In genomic region chr2:187826023-187826422, GRCh38 we compare ENCODE assay signal across 18 cellular contexts.
DNase-seq lines count a peak whose midpoint lies in the region; ATAC-seq, FAIRE-seq and TF ChIP-seq lines count a peak whose summit lies in the region.
"Had no signal": no experiment of that assay in that cellular context is flagged by ENCODE, and none has a peak within 500 bp of the region (broad histone marks: within the 10 kb centered on the region; RNA-seq: fewer than 3 reads in every experiment).

No MANE protein-coding gene starts in this region.

- FAIRE-seq in A549 (lab: Jason Lieb, UNC) = no peak
- FAIRE-seq: GM12891 had no signal

- no peak for TF ChIP-seq POLR2A in A549 (IDR thresholded peaks at IDR 0.05; ENCODE audit: low read length)
- TF ChIP-seq POLR2A in transverse colon (IDR thresholded peaks at IDR 0.05) = no peak

- TF ChIP-seq EP300 in A549 (IDR thresholded peaks at IDR 0.05) (no peak), transverse colon (IDR thresholded peaks at IDR 0.05; ENCODE audit: low read depth) (no peak)

- no peak overlapping the region for H2AFZ ChIP-seq in hepatocyte

- CTCF ChIA-PET in A549 (lab: Yijun Ruan, JAX) = interaction anchor here (1.8 kb wide), 1 partner anchor 245 kb away, joined by 8 read pairs; no protein-coding TSS in a partner anchor

- H3K9me3 ChIP-seq in A549 = no peaks in the 10 kb centered on the region; the same call in 2 of the 3 replicates
- H3K9me3 ChIP-seq in adipocyte (ENCODE audit: control insufficient read depth, low read length) = peaks cover 4% of the 10 kb centered on the region
- no peaks in the 10 kb centered on the region for H3K9me3 ChIP-seq in hepatocyte (ENCODE audit: low read depth)
- H3K9me3 ChIP-seq in transverse colon = peaks cover 0 to 5% of the 10 kb centered on the region in 2 donors
- H3K9me3 ChIP-seq: Peyer's patch, upper lobe of left lung had no signal

- in situ Hi-C loops in transverse colon (cut with MboI; ENCODE audit: low pct_ligation_motif_present in 1 of 4, low pct_unique_long_range_greater_than_20kb in 1 of 4, low sequenced_read_pairs in 3 of 4) = loop anchor here in 2 of 4 donors (25.0 kb wide), 2 partner anchors 314 to 339 kb away; no protein-coding TSS in a partner anchor

- no peak overlapping the region for H3K9ac ChIP-seq in adipocyte (ENCODE audit: low read length)

- WGBS in A549 (ENCODE audit: missing lambda C conversion rate) = 13% methylated on average over 2 of the region's 2 CpGs
- 62% methylated on average over 2 of the region's 2 CpGs for WGBS in hepatocyte (ENCODE audit: low lambda C conversion rate, missing lambda C conversion rate)
- 50 to 58% methylated on average over 1 to 2 of the region's 2 CpGs for WGBS in transverse colon (ENCODE audit: low coverage in 1 of 2), 2 donors

- 0 out of 3 replicates have a peak, but pooled peaks cover 3% of the 10 kb centered on the region for H3K4me1 ChIP-seq in A549
- H3K4me1 ChIP-seq in adipocyte (ENCODE audit: control insufficient read depth, insufficient read depth, low read length) = no peaks in the 10 kb centered on the region
- no peaks in the 10 kb centered on the region for H3K4me1 ChIP-seq in hepatocyte (ENCODE audit: insufficient read depth)
- H3K4me1 ChIP-seq in transverse colon = no peaks in the 10 kb centered on the region
- H3K4me1 ChIP-seq: Peyer's patch, upper lobe of left lung had no signal

- no peaks in the 10 kb centered on the region for H3K36me3 ChIP-seq in adipocyte (ENCODE audit: control insufficient read depth, insufficient read depth, low read length, severe bottlenecking)
- no peaks in the 10 kb centered on the region for H3K36me3 ChIP-seq in hepatocyte (replicated peaks; ENCODE audit: insufficient read depth, low read depth)
- no peaks in the 10 kb centered on the region for H3K36me3 ChIP-seq in transverse colon
- H3K36me3 ChIP-seq: Peyer's patch, upper lobe of left lung had no signal

- intact Hi-C loops in transverse colon (cut with DNase I; ENCODE audit: low total_unique reads) (no loop called here), posterior vena cava (cut with DNase I) (no loop called here)

- H3K27ac ChIP-seq in A549 (no peak overlapping the region), hepatocyte (no peak overlapping the region), transverse colon (no peak overlapping the region)
- H3K27ac ChIP-seq: Peyer's patch, upper lobe of left lung had no signal

- POLR2A ChIA-PET in A549 (lab: Yijun Ruan, JAX) = no interaction called here

- H4K20me1 ChIP-seq in hepatocyte (ENCODE audit: insufficient read depth, poor library complexity, severe bottlenecking) = no peaks in the 10 kb centered on the region

- ATAC-seq in A549 = no peak
- ATAC-seq: stimulated activated naive CD8-positive, alpha-beta T cell treated with anti-CD3 and anti-CD28 coated beads, Interleukin-15, Interleukin-2, amounts not matched to agents 100 U/mL and 50 U/mL, for 24 hours had no signal

- H3K4me2 ChIP-seq in A549 = 0 out of 3 replicates have a peak overlapping the region, but pooled peaks have one; percentile 12
- H3K4me2 ChIP-seq in hepatocyte = no peak overlapping the region

- no peak for DNase-seq in A549 (ENCODE audit: low read depth in 1 of 2, low spot score in 1 of 2)
- DNase-seq in HFF-Myc (ENCODE audit: extremely low read depth, low read depth) = peak; percentile 2
- peak; percentile 43 for DNase-seq in adipocyte (ENCODE audit: low read depth)
- DNase-seq in foreskin fibroblast = peak; percentile 6 to 8
- no peak for DNase-seq in hepatocyte (ENCODE audit: low spot score)
- no peak for DNase-seq in transverse colon
- DNase-seq in DMS153 (lab: John Stamatoyannopoulos, UW) = no peak
- DNase-seq in posterior vena cava (ENCODE audit: low spot score) = no peak
- DNase-seq: activated CD4-positive, alpha-beta memory T cell treated with anti-CD3 and anti-CD28 coated beads, Interleukin-2, amount 10 ng/mL, durations not matched to agents 7 days and 5 days; activated T-cell treated with anti-CD3 and anti-CD28 coated beads, Interleukin-2, amount 50 U/mL, for 24 hours; GDM1; hypothalamus; NCI-H1092; NCI-H748 treated with DMSO at 0.1 percent for 48 hours; Peyer's patch; stimulated activated naive CD8-positive, alpha-beta T cell treated with anti-CD3 and anti-CD28 coated beads, Interleukin-15, Interleukin-2, amounts not matched to agents 100 U/mL and 50 U/mL, for 24 hours; upper lobe of left lung had no signal

- no peaks in the 10 kb centered on the region for H3K9me2 ChIP-seq in hepatocyte (replicated peaks; ENCODE audit: insufficient read depth)

- H3K4me3 ChIP-seq in A549 (no peak overlapping the region), HFF-Myc (replicated peaks; ENCODE audit: low read depth, low read length) (no peak overlapping the region), adipocyte (ENCODE audit: low read length) (no peak overlapping the region), foreskin fibroblast (ENCODE audit: low read depth in 1 of 2, low read length in 2 of 2) (no peak overlapping the region), hepatocyte (no peak overlapping the region), transverse colon (no peak overlapping the region)
- H3K4me3 ChIP-seq: Peyer's patch, upper lobe of left lung had no signal

- H3K79me2 ChIP-seq in hepatocyte = no peaks in the 10 kb centered on the region

- H3K27me3 ChIP-seq in adipocyte (replicated peaks; ENCODE audit: control insufficient read depth, insufficient read depth, low read length) = no peaks in the 10 kb centered on the region
- no peaks in the 10 kb centered on the region for H3K27me3 ChIP-seq in hepatocyte
- no peaks in the 10 kb centered on the region for H3K27me3 ChIP-seq in transverse colon
- H3K27me3 ChIP-seq: Peyer's patch, upper lobe of left lung had no signal

- no peak for TF ChIP-seq CTCF in A549 (IDR thresholded peaks at IDR 0.05)
- no peak for TF ChIP-seq CTCF in HFF-Myc (IDR thresholded peaks at IDR 0.05; ENCODE audit: low read depth, low read length, missing control alignments)
- no peak for TF ChIP-seq CTCF in foreskin fibroblast (IDR thresholded peaks at IDR 0.05; ENCODE audit: low read depth, low read length)
- no peak for TF ChIP-seq CTCF in hepatocyte (IDR thresholded peaks at IDR 0.05; ENCODE audit: poor library complexity)
- no peak for TF ChIP-seq CTCF in transverse colon (IDR thresholded peaks at IDR 0.05)

- no peak for TF ChIP-seq RAD21 in A549 (conservative IDR thresholded peaks at IDR 0.05 in 1 of 2, IDR thresholded peaks at IDR 0.05 in 1 of 2)

TF ChIP-seq in A549, 52 proteins besides CTCF, POLR2A, EP300 and RAD21:
- TF ChIP-seq HOXA7 (CRISPR knock-in tag; IDR thresholded peaks at IDR 0.05) = no peak
- TF ChIP-seq HOXB13 (CRISPR knock-in tag; IDR thresholded peaks at IDR 0.05; ENCODE audit: low read depth) = no peak

Comparison
In these comparisons a context has a peak if more than half of its experiments do, and no peak if none do; other contexts are left out.
1. DNase-seq: peak in HFF-Myc (single experiment), adipocyte (single experiment) and foreskin fibroblast (2 of 2); none in A549 (0 of 2), hepatocyte (single experiment), transverse colon (single experiment), DMS153 (single experiment) and posterior vena cava (single experiment).